ENCODE assay signal across 26 cellular contexts in the genomic region with DNA sequence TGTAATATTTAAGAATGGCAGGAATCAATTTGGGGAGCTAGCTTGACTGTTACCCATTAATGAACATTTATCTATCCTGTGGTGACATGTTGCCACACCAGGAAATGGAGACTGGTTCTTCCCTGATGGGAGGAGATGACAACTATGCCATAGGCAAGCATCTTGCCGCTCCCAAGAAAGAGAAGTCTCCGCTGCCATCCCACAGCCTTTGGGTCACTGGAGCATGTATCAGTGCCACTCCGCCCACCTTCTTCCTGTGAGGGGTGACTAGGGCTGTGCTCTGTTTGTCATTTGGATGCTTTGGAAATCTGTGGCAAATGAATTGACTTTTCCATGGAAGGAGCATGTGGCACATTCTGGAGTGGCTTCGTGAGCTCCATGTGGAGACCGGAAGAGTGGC.
"Had no signal": no experiment of that assay in that cellular context is flagged by ENCODE, and none has a peak within 500 bp of the region (broad histone marks: within the 10 kb centered on the region; RNA-seq: fewer than 3 reads in every experiment).

No MANE protein-coding gene starts in this region.

- H3K4me3 Mint-ChIP-seq: activated T-cell treated with anti-CD3 and anti-CD28 coated beads, Interleukin-2, amount 50 U/mL, for 4 hours; immature natural killer cell; natural killer cell had no signal

- H3K9me3 Mint-ChIP-seq: activated T-cell treated with anti-CD3 and anti-CD28 coated beads, Interleukin-2, amount 50 U/mL, for 4 hours; activated T-helper 2 cell treated with anti-CD3 and anti-CD28 coated beads, Interferon-gamma antibody, Interleukin-2, Interleukin-4, amounts not matched to agents 10 μg/mL and 5 μg/mL and 100 μg/mL, durations not matched to agents 14 hours and 24 hours and 36 hours; brain; immature natural killer cell; natural killer cell had no signal

- H3K9ac ChIP-seq: parathyroid adenoma had no signal

- ATAC-seq: activated T-cell treated with anti-CD3 and anti-CD28 coated beads, Interleukin-2, amount 50 U/mL, for 4 hours; left lobe of liver; natural killer cell; right lobe of liver had no signal

- H3K4me3 ChIP-seq: hepatocyte, right lobe of liver, skin epidermis, stomach, suprapubic skin, tibial nerve had no signal

- H3K4me1 Mint-ChIP-seq: natural killer cell had no signal

- DNase-seq: activated CD4-positive, alpha-beta T cell treated with anti-CD3 and anti-CD28 coated beads for 1 hour; activated naive CD4-positive, alpha-beta T cell treated with Interleukin-2 at 50 U/mL for 16 hours; activated T-cell treated with anti-CD3 and anti-CD28 coated beads, Interleukin-2, amount 50 U/mL, for 4 hours; anterior cingulate cortex; caudate nucleus; dermis blood vessel endothelial cell; effector CD8-positive, alpha-beta T cell; foreskin melanocyte; glutamatergic neuron; immature natural killer cell; natural killer cell; right lobe of liver; stimulated activated CD4-positive, alpha-beta T cell treated with anti-CD3 and anti-CD28 coated beads, Interleukin-1b, Interleukin-23, amount 100 ng/mL, for 48 hours; stomach; T-helper 1 cell; WERI-Rb-1 had no signal

- FAIRE-seq: TTC549, urothelium cell line had no signal

- H2AFZ ChIP-seq: hepatocyte, parathyroid adenoma had no signal

- H3K9me3 ChIP-seq: right lobe of liver, stomach, suprapubic skin, tibial nerve had no signal

- H3K27me3 ChIP-seq: hepatocyte, right lobe of liver, stomach, suprapubic skin, tibial nerve had no signal

- H3K4me2 ChIP-seq: hepatocyte had no signal

- H3K27ac ChIP-seq: hepatocyte, parathyroid adenoma, right lobe of liver, skin epidermis, stomach, suprapubic skin, tibial nerve, WERI-Rb-1 had no signal

- H3K27me3 Mint-ChIP-seq: brain had no signal

- H3K4me1 ChIP-seq: parathyroid adenoma had no signal

- H3K27ac Mint-ChIP-seq: activated T-helper 2 cell treated with anti-CD3 and anti-CD28 coated beads, Interferon-gamma antibody, Interleukin-2, Interleukin-4, amounts not matched to agents 10 μg/mL and 5 μg/mL and 100 μg/mL, durations not matched to agents 14 hours and 24 hours and 36 hours; natural killer cell had no signal
